Comparison of ENCODE assay signal across 25 cellular contexts in the genomic region with DNA sequence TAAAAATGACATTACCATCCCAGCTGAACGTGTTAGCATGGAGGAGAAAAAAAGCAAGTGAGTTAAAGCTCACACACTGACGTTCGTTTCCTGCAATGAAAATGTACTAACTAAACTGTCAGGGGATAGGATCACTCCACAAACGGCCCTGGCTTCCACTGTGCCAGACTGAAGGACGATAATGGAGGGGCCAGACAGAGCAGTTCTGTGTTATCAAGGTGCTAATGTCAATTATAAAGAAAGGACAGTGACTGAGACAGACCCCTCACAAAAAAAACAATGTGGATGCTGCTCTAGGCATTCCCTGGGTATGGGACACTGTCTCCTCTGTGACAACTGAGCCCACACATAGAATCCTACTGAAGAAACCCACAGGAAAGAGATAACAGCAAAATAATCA. TPM values are rescaled to one million over a fixed set of nuclear protein-coding genes. Genes with fewer than 3 reads are reported as not detected.
"Had no signal": no experiment of that assay in that cellular context is flagged by ENCODE, and none has a peak within 500 bp of the region (broad histone marks: within the 10 kb centered on the region; RNA-seq: fewer than 3 reads in every experiment).

No MANE protein-coding gene starts in this region.

- H3K27ac ChIP-seq: left ventricle myocardium inferior, neural progenitor cell, neutrophil, ovary, right atrium auricular region, right lobe of liver, suprapubic skin, thoracic aorta, tibial artery, uterus had no signal

- H3K9me3 ChIP-seq: left ventricle myocardium inferior, neutrophil, ovary, right atrium auricular region, right lobe of liver, suprapubic skin, thoracic aorta, tibial artery, uterus had no signal

- H3K36me3 ChIP-seq: neural progenitor cell, neutrophil, ovary, uterus had no signal

- DNase-seq: islet precursor cell; left ventricle myocardium inferior; naive B cell; natural killer cell; nephron progenitor cell; occipital lobe; ovary; right lobe of liver; stimulated activated CD4-positive, alpha-beta T cell treated with anti-CD3 and anti-CD28 coated beads, Interleukin-4, amount 100 ng/mL, for 24 hours; stimulated activated naive CD4-positive, alpha-beta T cell; tibial artery; uterus had no signal

- H3K9me3 Mint-ChIP-seq: mesothelial cell of epicardium; naive B cell; natural killer cell; nephron progenitor cell; neural progenitor cell; stimulated activated effector memory CD8-positive, alpha-beta T cell treated with anti-CD3 and anti-CD28 coated beads, Interleukin-12 subunit alpha, Interleukin-12 subunit beta, amount 100 ng/mL, for 72 hours; stimulated activated naive CD8-positive, alpha-beta T cell treated with anti-CD3 and anti-CD28 coated beads, Interleukin-15, Interleukin-2, amounts not matched to agents 100 ng/mL and 50 ng/mL, for 24 hours had no signal

- H3K27me3 ChIP-seq: neural progenitor cell, ovary, right atrium auricular region, right lobe of liver, suprapubic skin, tibial artery, uterus had no signal

- H3K27ac Mint-ChIP-seq: mesothelial cell of epicardium; natural killer cell; nephron progenitor cell; neural progenitor cell; progenitor cell of endocrine pancreas; stimulated activated effector memory CD8-positive, alpha-beta T cell treated with anti-CD3 and anti-CD28 coated beads, Interleukin-12 subunit alpha, Interleukin-12 subunit beta, amount 100 ng/mL, for 72 hours; stimulated activated naive CD8-positive, alpha-beta T cell treated with anti-CD3 and anti-CD28 coated beads, Interleukin-15, Interleukin-2, amounts not matched to agents 100 ng/mL and 50 ng/mL, for 24 hours had no signal

- H3K4me3 Mint-ChIP-seq: mesothelial cell of epicardium; naive B cell; natural killer cell; nephron progenitor cell; neural progenitor cell; stimulated activated effector memory CD8-positive, alpha-beta T cell treated with anti-CD3 and anti-CD28 coated beads, Interleukin-12 subunit alpha, Interleukin-12 subunit beta, amount 100 ng/mL, for 72 hours; stimulated activated naive CD8-positive, alpha-beta T cell treated with anti-CD3 and anti-CD28 coated beads, Interleukin-15, Interleukin-2, amounts not matched to agents 100 ng/mL and 50 ng/mL, for 24 hours had no signal

- ATAC-seq: natural killer cell; stimulated activated effector memory CD8-positive, alpha-beta T cell treated with anti-CD3 and anti-CD28 coated beads, Interleukin-12 subunit alpha, Interleukin-12 subunit beta, amount 100 ng/mL, for 72 hours had no signal

- H3K4me3 ChIP-seq: left ventricle myocardium inferior, lung, neural progenitor cell, ovary, right atrium auricular region, right lobe of liver, suprapubic skin, thoracic aorta, tibial artery, uterus had no signal

- H3K4me1 ChIP-seq: left ventricle myocardium inferior, neural progenitor cell, right atrium auricular region, suprapubic skin, tibial artery, uterus had no signal

- H3K4me1 Mint-ChIP-seq: naive B cell, natural killer cell had no signal

- H3K27me3 Mint-ChIP-seq: naive B cell; progenitor cell of endocrine pancreas; stimulated activated naive CD8-positive, alpha-beta T cell treated with anti-CD3 and anti-CD28 coated beads, Interleukin-15, Interleukin-2, amounts not matched to agents 100 ng/mL and 50 ng/mL, for 24 hours had no signal

RNA-seq across cellular contexts. Expression of a gene that starts 43.7 kb away (rescaled TPM):
- total RNA-seq: left ventricle myocardium inferior, mononuclear cell, natural killer cell, occipital lobe, right atrium auricular region, skeletal muscle tissue, subcutaneous adipose tissue, thoracic aorta had no signal
